Comparison of ENCODE assay signal across 10 cellular contexts in genomic region chr17:47844814-47845453, GRCh38. TPM values are rescaled to one million over a fixed set of nuclear protein-coding genes. Genes with fewer than 3 reads are reported as not detected.
DNase-seq lines count a peak whose midpoint lies in the region; ATAC-seq and TF ChIP-seq lines count a peak whose summit lies in the region.
"Had no signal": no experiment of that assay in that cellular context is flagged by ENCODE, and none has a peak within 500 bp of the region (broad histone marks: within the 10 kb centered on the region; RNA-seq: fewer than 3 reads in every experiment).

No MANE protein-coding gene starts in this region.

- H2BK12ac ChIP-seq in H9 (ENCODE audit: insufficient read length, low read depth, low read length) = no peak overlapping the region

- no peaks in the 10 kb centered on the region for H3K9me3 ChIP-seq in H9 (ENCODE audit: control insufficient read depth, low read depth, low read length)
- H3K9me3 ChIP-seq in sigmoid colon = no peaks in the 10 kb centered on the region
- H3K9me3 ChIP-seq: mucosa of descending colon had no signal

- no peak overlapping the region for H3K18ac ChIP-seq in H9 (ENCODE audit: insufficient read length, low read depth, low read length)

- no peak overlapping the region for H3K27ac ChIP-seq in H9 (ENCODE audit: insufficient read length, low read depth, low read length)
- H3K27ac ChIP-seq in substantia nigra (ENCODE audit: low read depth, low read length, poor library complexity, severe bottlenecking) = no peak overlapping the region
- H3K27ac ChIP-seq in sigmoid colon = no peak overlapping the region

- no peak overlapping the region for H3T11ph ChIP-seq in H9 (ENCODE audit: low read length)

- TF ChIP-seq CTCF in H9 (conservative IDR thresholded peaks at IDR 0.05) (peak; percentile 57), glutamatergic neuron (IDR thresholded peaks at IDR 0.05; ENCODE audit: partially characterized antibody, unreplicated experiment) (peak; percentile 68), sigmoid colon (IDR thresholded peaks at IDR 0.05) (no peak)

- no CpG with 5 or more reads among the region's 3 CpGs for WGBS in H9 (ENCODE audit: extremely low coverage, insufficient read length, low lambda C conversion rate)
- 78 to 88% methylated on average over 3 of the region's 3 CpGs for WGBS in sigmoid colon, 2 donors

- H3K9ac ChIP-seq in H9 (ENCODE audit: extremely low read depth, insufficient read length, low read length) = no peak overlapping the region

- H3K4me2 ChIP-seq in H9 (ENCODE audit: insufficient read depth, insufficient read length, low read length) = no peak overlapping the region

- H3K36me3 Mint-ChIP-seq in H9 (ENCODE audit: insufficient read depth in 1 of 3, low read depth in 3 of 3) = peaks cover 0 to 2% (median 0%) of the 10 kb centered on the region in 3 experiments; a peak in 1 of 7 replicates
- no peaks in the 10 kb centered on the region for H3K36me3 Mint-ChIP-seq in glutamatergic neuron (ENCODE audit: unreplicated experiment)

- H2AK5ac ChIP-seq in H9 (ENCODE audit: insufficient read length, low read length) = no peak overlapping the region

- H3K4me3 Mint-ChIP-seq in H9 (peak overlapping the region in 1 of 2 experiments; percentile 46; a peak in 1 of 5 replicates), glutamatergic neuron (ENCODE audit: unreplicated experiment) (no peak overlapping the region)

- no peak overlapping the region for H2BK15ac ChIP-seq in H9 (ENCODE audit: low read depth, low read length)

- peaks cover 10% of the 10 kb centered on the region for H3K23me2 ChIP-seq in H9 (ENCODE audit: insufficient read length, low read depth, low read length, poor library complexity, severe bottlenecking)

- no peaks in the 10 kb centered on the region; the same call in 1 of the 2 replicates for H3K79me2 ChIP-seq in H9 (ENCODE audit: insufficient read depth, low read length)

- no peak overlapping the region for H2BK20ac ChIP-seq in H9 (ENCODE audit: low read depth, low read length, poor library complexity, severe bottlenecking)

- no peak overlapping the region for H2AFZ ChIP-seq in H9 (ENCODE audit: low read length)

- peak; percentile 44 for DNase-seq in AG20443 (ENCODE audit: low spot score)
- DNase-seq in H9 = no peak
- DNase-seq in SK-MEL-5 (ENCODE audit: low read depth, low spot score) = peak; percentile 36
- DNase-seq in glutamatergic neuron = no peak
- DNase-seq in substantia nigra (lab: John Stamatoyannopoulos, UW) = no peak
- no peak for DNase-seq in sigmoid colon
- DNase-seq: stimulated activated CD4-positive, alpha-beta T cell treated with anti-CD3 and anti-CD28 coated beads, Interleukin-2, amount 100 ng/mL, for 24 hours had no signal

- no peak overlapping the region for H3K23ac ChIP-seq in H9 (ENCODE audit: insufficient read length, low read depth, low read length)

- H4K91ac ChIP-seq in H9 (ENCODE audit: insufficient read length, low read depth, low read length) = no peak overlapping the region

- no peaks in the 10 kb centered on the region for H3K36me3 ChIP-seq in sigmoid colon

- H3K27me3 ChIP-seq in H9 (ENCODE audit: insufficient read depth, low read length) = peaks cover 38% of the 10 kb centered on the region
- H3K27me3 ChIP-seq in sigmoid colon = peaks cover 31 to 51% (median 49%) of the 10 kb centered on the region in 3 donors

- no peak for TF ChIP-seq EP300 in sigmoid colon (IDR thresholded peaks at IDR 0.05)

- no peak for TF ChIP-seq POLR2A in sigmoid colon (IDR thresholded peaks at IDR 0.05)

- H3K14ac ChIP-seq in H9 (ENCODE audit: insufficient read depth, low read length) = no peak overlapping the region

- ATAC-seq in GM19463 (IDR thresholded peaks at IDR 0.05; ENCODE audit: unreplicated experiment) (no peak), HG03439 (IDR thresholded peaks at IDR 0.05; ENCODE audit: unreplicated experiment) (no peak)
- ATAC-seq: mucosa of descending colon had no signal

- no peaks in the 10 kb centered on the region; the same call in 1 of the 2 replicates for H3K4me1 ChIP-seq in H9 (ENCODE audit: insufficient read depth, low read length)
- peaks cover 0 to 27% (median 20%) of the 10 kb centered on the region in 4 donors for H3K4me1 ChIP-seq in sigmoid colon

- in situ Hi-C loops in SK-MEL-5 (cut with HindIII; ENCODE audit: low pct_unique_long_range_greater_than_20kb, low sequenced_read_pairs) = no loop called here

- H3K4me3 ChIP-seq in sigmoid colon = no peak overlapping the region
- H3K4me3 ChIP-seq: mucosa of descending colon had no signal

- H3K27ac Mint-ChIP-seq in H9 (no peak overlapping the region), glutamatergic neuron (ENCODE audit: unreplicated experiment) (no peak overlapping the region)

- H3K9me3 Mint-ChIP-seq in H9 = no peaks in the 10 kb centered on the region
- H3K9me3 Mint-ChIP-seq in glutamatergic neuron (ENCODE audit: unreplicated experiment) = no peaks in the 10 kb centered on the region

- H4K5ac ChIP-seq in H9 (ENCODE audit: insufficient read length, low read depth, low read length) = no peak overlapping the region

- H2BK120ac ChIP-seq in H9 (ENCODE audit: low read depth, low read length, poor library complexity, severe bottlenecking) = no peak overlapping the region

- peaks cover 32 to 54% of the 10 kb centered on the region in 2 experiments for H3K4me1 Mint-ChIP-seq in H9
- peaks cover 7% of the 10 kb centered on the region for H3K4me1 Mint-ChIP-seq in glutamatergic neuron (ENCODE audit: low read depth, unreplicated experiment)

- H3K79me1 ChIP-seq in H9 (ENCODE audit: insufficient read depth, low read depth, low read length, poor library complexity, severe bottlenecking) = no peaks in the 10 kb centered on the region

- H4K20me1 ChIP-seq in H9 (ENCODE audit: control insufficient read depth, insufficient read depth, insufficient read length) = no peaks in the 10 kb centered on the region

- no peak overlapping the region for H2BK5ac ChIP-seq in H9 (ENCODE audit: insufficient read length, low read length)

- intact Hi-C loops in sigmoid colon (cut with DNase I) = loop anchor here (5.0 to 10.0 kb wide), 2 partner anchors 177 to 290 kb away; no protein-coding TSS in a partner anchor

- H3K27me3 Mint-ChIP-seq in H9 (ENCODE audit: low read depth) (peaks cover 63% of the 10 kb centered on the region), glutamatergic neuron (ENCODE audit: unreplicated experiment) (peaks cover 10% of the 10 kb centered on the region)

- H4K8ac ChIP-seq in H9 (replicated peaks; ENCODE audit: insufficient read length, low read depth, low read length) = no peak overlapping the region

- no peak overlapping the region for H3K4ac ChIP-seq in H9 (ENCODE audit: low read depth, low read length)

- H3K56ac ChIP-seq in H9 (ENCODE audit: insufficient read length, low read depth, low read length) = no peak overlapping the region

RNA-seq across cellular contexts. Expression of gene SCRN2, which starts 3.9 kb away (rescaled TPM):
- total RNA-seq in H9 (2021) (34.0 and 38.6 TPM in 2 replicates), glutamatergic neuron (ENCODE audit: unreplicated experiment) (39.1 TPM), sigmoid colon (10 to 100 TPM; 22.5 to 28.8 (median 23.4) TPM)
- total RNA-seq in SK-MEL-5 (2014; rRNA removed; shearing (Covaris generic)) = 6.9 and 9.2 TPM in 2 replicates
- 6.1 and 9.1 TPM in 2 replicates for polyA plus RNA-seq in SK-MEL-5 (2015; cell fraction: cytosol; rRNA removed)
- 144 and 215 TPM in 2 replicates for polyA plus RNA-seq in SK-MEL-5 (2015; cell fraction: nucleus; rRNA removed)
- 10 to 100 TPM; 36.0 to 44.6 (median 42.6) TPM for polyA plus RNA-seq in sigmoid colon

RNA-seq across cellular contexts. Expression of gene SP6, which starts 6.0 kb away (rescaled TPM):
- total RNA-seq in H9 (2021) (0.90 and 0.92 TPM in 2 replicates), glutamatergic neuron (ENCODE audit: unreplicated experiment) (1.7 TPM), sigmoid colon (under 1 TPM in 1 of 4 donors, not detected in 3; 0.16 TPM)
- 0.05 TPM in 1 of 2 replicates, not detected in the other for total RNA-seq in SK-MEL-5 (2014; rRNA removed; shearing (Covaris generic))
- 0.03 and 0.20 TPM in 2 replicates for polyA plus RNA-seq in SK-MEL-5 (2015; cell fraction: cytosol; rRNA removed)
- polyA plus RNA-seq in SK-MEL-5 (2015; cell fraction: nucleus; rRNA removed) = not detected in 2 replicates
- 10 to 100 TPM in 1 of 3 donors, 1 to 10 TPM in 2; 1.2 to 18.8 (median 3.5) TPM for polyA plus RNA-seq in sigmoid colon

RNA-seq across cellular contexts. Expression of gene LRRC46, which starts 13.5 kb away (rescaled TPM):
- total RNA-seq in H9 (2021) = 0.29 and 0.31 TPM in 2 replicates
- total RNA-seq in SK-MEL-5 (2014; rRNA removed; shearing (Covaris generic)) = not detected in 2 replicates
- 0.87 and 1.0 TPM in 2 replicates for polyA plus RNA-seq in SK-MEL-5 (2015; cell fraction: cytosol; rRNA removed)
- 2.0 and 5.4 TPM in 2 replicates for polyA plus RNA-seq in SK-MEL-5 (2015; cell fraction: nucleus; rRNA removed)
- total RNA-seq in glutamatergic neuron (ENCODE audit: unreplicated experiment) = 1.3 TPM
- total RNA-seq in sigmoid colon = under 1 TPM in 2 of 4 donors, not detected in 2; 0.28 to 0.36 TPM
- polyA plus RNA-seq in sigmoid colon = under 1 TPM in 1 of 3 donors, not detected in 2; 0.48 TPM

RNA-seq across cellular contexts. Expression of gene MRPL10, which starts 13.6 kb away (rescaled TPM):
- total RNA-seq in H9 (2021) = 67.2 and 68.4 TPM in 2 replicates
- 72.6 and 82.0 TPM in 2 replicates for total RNA-seq in SK-MEL-5 (2014; rRNA removed; shearing (Covaris generic))
- 95.1 and 104 TPM in 2 replicates for polyA plus RNA-seq in SK-MEL-5 (2015; cell fraction: cytosol; rRNA removed)
- polyA plus RNA-seq in SK-MEL-5 (2015; cell fraction: nucleus; rRNA removed) = 42.0 and 46.9 TPM in 2 replicates
- 38.7 TPM for total RNA-seq in glutamatergic neuron (ENCODE audit: unreplicated experiment)
- total RNA-seq in sigmoid colon = 10 to 100 TPM; 54.8 to 58.8 (median 56.9) TPM
- 10 to 100 TPM; 38.8 to 49.4 (median 42.6) TPM for polyA plus RNA-seq in sigmoid colon

RNA-seq across cellular contexts. Expression of gene OSBPL7, which starts 23.3 kb away (rescaled TPM):
- 12.0 and 13.0 TPM in 2 replicates for total RNA-seq in H9 (2021)
- 0.71 and 1.0 TPM in 2 replicates for total RNA-seq in SK-MEL-5 (2014; rRNA removed; shearing (Covaris generic))
- 0.57 and 1.5 TPM in 2 replicates for polyA plus RNA-seq in SK-MEL-5 (2015; cell fraction: cytosol; rRNA removed)
- 13.7 and 17.5 TPM in 2 replicates for polyA plus RNA-seq in SK-MEL-5 (2015; cell fraction: nucleus; rRNA removed)
- total RNA-seq in glutamatergic neuron (ENCODE audit: unreplicated experiment) = 30.0 TPM
- 1 to 10 TPM; 2.9 to 7.8 (median 4.1) TPM for total RNA-seq in sigmoid colon
- polyA plus RNA-seq in sigmoid colon = 10 to 100 TPM; 14.1 to 40.8 (median 16.2) TPM

Comparison
In these comparisons a context has a peak if more than half of its experiments do, and no peak if none do; other contexts are left out.
1. DNase-seq: peak in AG20443 (single experiment) and SK-MEL-5 (single experiment); none in H9 (single experiment), glutamatergic neuron (single experiment), substantia nigra (0 of 49) and sigmoid colon (single experiment).
2. CTCF ChIP-seq: peak in H9 (single experiment) and glutamatergic neuron (single experiment); none in sigmoid colon (0 of 4).